In genomic region chr13:40637644-40638043, GRCh38 we compare ENCODE assay signal across 16 cellular contexts. TPM values are rescaled to one million over a fixed set of nuclear protein-coding genes. Genes with fewer than 3 reads are reported as not detected.
DNase-seq lines count a peak whose midpoint lies in the region; TF ChIP-seq lines count a peak whose summit lies in the region.
"Had no signal": no experiment of that assay in that cellular context is flagged by ENCODE, and none has a peak within 500 bp of the region (broad histone marks: within the 10 kb centered on the region; RNA-seq: fewer than 3 reads in every experiment).

No MANE protein-coding gene starts in this region.

- no peak overlapping the region for H3K27ac ChIP-seq in mesenchymal stem cell (ENCODE audit: low read length, poor library complexity, severe bottlenecking)
- H3K27ac ChIP-seq: SJSA1 had no signal

- peak overlapping the region; percentile 94 for H3K27ac Mint-ChIP-seq in activated naive CD4-positive, alpha-beta T cell treated with anti-CD3 and anti-CD28 coated beads, Interleukin-2, amount 50 U/mL, for 24 hours
- H3K27ac Mint-ChIP-seq in chondrocyte (ENCODE audit: unreplicated experiment) (peak overlapping the region; percentile 74), type B pancreatic cell (peak overlapping the region; percentile 37), MCF 10A (ENCODE audit: low read depth, unreplicated experiment) (no peak overlapping the region)

- no peak overlapping the region for H4K91ac ChIP-seq in mesenchymal stem cell (ENCODE audit: low read length)

- H2AFZ ChIP-seq in mesenchymal stem cell (ENCODE audit: low read depth, low read length): no peak overlapping the region

- no peak overlapping the region for H3K14ac ChIP-seq in mesenchymal stem cell (ENCODE audit: low read length in 2 of 2)

- H4K8ac ChIP-seq in mesenchymal stem cell (ENCODE audit: low read length): no peak overlapping the region

- TF ChIP-seq CTCF in chondrocyte (IDR thresholded peaks at IDR 0.05): no peak
- no peak for TF ChIP-seq CTCF in type B pancreatic cell (conservative IDR thresholded peaks at IDR 0.05)
- TF ChIP-seq CTCF in MCF 10A (IDR thresholded peaks at IDR 0.05; ENCODE audit: unreplicated experiment): no peak

- H3K36me3 ChIP-seq in mesenchymal stem cell (ENCODE audit: control insufficient read depth in 1 of 2, insufficient read depth in 2 of 2, low read depth in 1 of 2, low read length in 2 of 2): no peaks in the 10 kb centered on the region
- H3K36me3 ChIP-seq: SJSA1 had no signal

- H2BK5ac ChIP-seq in mesenchymal stem cell (ENCODE audit: low read depth, low read length, poor library complexity, severe bottlenecking): no peak overlapping the region

- H3K4me1 ChIP-seq in mesenchymal stem cell (ENCODE audit: control insufficient read depth, insufficient read depth, low read depth, low read length): peaks cover 6% of the 10 kb centered on the region

- H3K18ac ChIP-seq in mesenchymal stem cell (ENCODE audit: low read depth in 1 of 2, low read length in 2 of 2): no peak overlapping the region

- H3K9ac ChIP-seq in mesenchymal stem cell (ENCODE audit: low read length): peak overlapping the region; percentile 74

- no peaks in the 10 kb centered on the region for H3K27me3 ChIP-seq in mesenchymal stem cell (ENCODE audit: control insufficient read depth in 1 of 2, insufficient read depth in 1 of 2, low read length in 2 of 2)
- H3K27me3 ChIP-seq: SJSA1, tibial nerve had no signal

- H3K79me1 ChIP-seq in mesenchymal stem cell (replicated peaks; ENCODE audit: low read length, poor library complexity, severe bottlenecking): peaks cover 21% of the 10 kb centered on the region

- H3K23ac ChIP-seq in mesenchymal stem cell (ENCODE audit: low read length in 2 of 2): no peak overlapping the region

- H3K36me3 Mint-ChIP-seq in activated naive CD4-positive, alpha-beta T cell treated with anti-CD3 and anti-CD28 coated beads, Interleukin-2, amount 50 U/mL, for 24 hours: peaks cover 12% of the 10 kb centered on the region
- H3K36me3 Mint-ChIP-seq in chondrocyte (ENCODE audit: low read depth): no peaks in the 10 kb centered on the region
- H3K36me3 Mint-ChIP-seq in type B pancreatic cell: no peaks in the 10 kb centered on the region
- peaks cover 85% of the 10 kb centered on the region for H3K36me3 Mint-ChIP-seq in MCF 10A (ENCODE audit: insufficient read depth, unreplicated experiment)

- H3K27me3 Mint-ChIP-seq in activated naive CD4-positive, alpha-beta T cell treated with anti-CD3 and anti-CD28 coated beads, Interleukin-2, amount 50 U/mL, for 24 hours: no peaks in the 10 kb centered on the region
- H3K27me3 Mint-ChIP-seq in chondrocyte (ENCODE audit: low read depth): no peaks in the 10 kb centered on the region
- no peaks in the 10 kb centered on the region for H3K27me3 Mint-ChIP-seq in type B pancreatic cell
- H3K27me3 Mint-ChIP-seq in MCF 10A (ENCODE audit: insufficient read depth, unreplicated experiment): no peaks in the 10 kb centered on the region

- no peaks in the 10 kb centered on the region for H3K9me3 Mint-ChIP-seq in activated naive CD4-positive, alpha-beta T cell treated with anti-CD3 and anti-CD28 coated beads, Interleukin-2, amount 50 U/mL, for 24 hours
- no peaks in the 10 kb centered on the region for H3K9me3 Mint-ChIP-seq in chondrocyte (ENCODE audit: low read depth)
- H3K9me3 Mint-ChIP-seq in type B pancreatic cell: no peaks in the 10 kb centered on the region
- H3K9me3 Mint-ChIP-seq in MCF 10A (ENCODE audit: unreplicated experiment): no peaks in the 10 kb centered on the region

- no peaks in the 10 kb centered on the region for H3K9me3 ChIP-seq in mesenchymal stem cell (ENCODE audit: control insufficient read depth, low read length)
- H3K9me3 ChIP-seq: SJSA1, tibial nerve had no signal

- BruUV-seq in MCF 10A (replicated peaks; lab: Mats Ljungman, UMichigan): no TSS peak

- H2BK15ac ChIP-seq in mesenchymal stem cell (ENCODE audit: low read depth, poor library complexity, severe bottlenecking): no peak overlapping the region

- CTCF ChIA-PET in MCF 10A (lab: Yijun Ruan, JAX): interaction anchor here (0.6 kb wide), 1 partner anchor 929 kb away, joined by 3 read pairs; no protein-coding TSS in a partner anchor

- H2BK12ac ChIP-seq in mesenchymal stem cell (ENCODE audit: low read length in 2 of 2): no peak overlapping the region

- intact Hi-C loops in MCF 10A (cut with micrococcal nuclease): no loop called here

- no peak overlapping the region for H3K4me3 ChIP-seq in mesenchymal stem cell (ENCODE audit: insufficient read depth in 1 of 2, low read depth in 1 of 2, low read length in 2 of 2)
- H3K4me3 ChIP-seq: SJSA1, tibial nerve had no signal

- DNase-seq in activated naive CD4-positive, alpha-beta T cell (lab: John Stamatoyannopoulos, UW): no peak
- no peak for DNase-seq in chondrocyte (ENCODE audit: low spot score)
- peak; percentile 42 for DNase-seq in mesenchymal stem cell
- no peak for DNase-seq in type B pancreatic cell (ENCODE audit: extremely low spot score, unreplicated experiment)
- DNase-seq in DMS153 (lab: John Stamatoyannopoulos, UW): no peak
- DNase-seq in NOMO-1 (lab: John Stamatoyannopoulos, UW; ENCODE audit: unreplicated experiment in 2 of 2): no peak
- DNase-seq in MCF 10A (ENCODE audit: unreplicated experiment): no peak
- DNase-seq: ACHN; activated CD4-positive, alpha-beta T cell treated with anti-CD3 and anti-CD28 coated beads for 4 hours; activated naive CD4-positive, alpha-beta T cell treated with Interleukin-2 at 50 U/mL for 16 hours; foreskin melanocyte; MM.1S; NCI-H526 treated with DMSO at 0.1 percent for 48 hours had no signal

- peaks cover 92% of the 10 kb centered on the region for H3K4me1 Mint-ChIP-seq in activated naive CD4-positive, alpha-beta T cell treated with anti-CD3 and anti-CD28 coated beads, Interleukin-2, amount 50 U/mL, for 24 hours
- peaks cover 38% of the 10 kb centered on the region for H3K4me1 Mint-ChIP-seq in chondrocyte (ENCODE audit: low read depth)
- H3K4me1 Mint-ChIP-seq in type B pancreatic cell (ENCODE audit: unreplicated experiment): peaks cover 37% of the 10 kb centered on the region
- peaks cover 50% of the 10 kb centered on the region for H3K4me1 Mint-ChIP-seq in MCF 10A (ENCODE audit: insufficient read depth, unreplicated experiment)

- no peak overlapping the region for H3K4ac ChIP-seq in mesenchymal stem cell (ENCODE audit: low read depth in 1 of 2, low read length in 2 of 2)

- no peak overlapping the region for H2AK5ac ChIP-seq in mesenchymal stem cell (ENCODE audit: low read length, severe bottlenecking)

- 36% methylated on average over 2 of the region's 5 CpGs for WGBS in mesenchymal stem cell

- no peak overlapping the region for H2BK120ac ChIP-seq in mesenchymal stem cell (ENCODE audit: low read depth, low read length)

- no peak overlapping the region for H3K4me2 ChIP-seq in mesenchymal stem cell (ENCODE audit: low read length, poor library complexity, severe bottlenecking)

- POLR2A ChIA-PET in MCF 10A (lab: Yijun Ruan, JAX): interaction anchor here (1.2 kb wide), 1 partner anchor 12 kb away, joined by 4 read pairs; no protein-coding TSS in a partner anchor

- H3K4me3 Mint-ChIP-seq in activated naive CD4-positive, alpha-beta T cell treated with anti-CD3 and anti-CD28 coated beads, Interleukin-2, amount 50 U/mL, for 24 hours: peak overlapping the region; percentile 13
- no peak overlapping the region for H3K4me3 Mint-ChIP-seq in chondrocyte (ENCODE audit: unreplicated experiment)
- H3K4me3 Mint-ChIP-seq in type B pancreatic cell: peak overlapping the region; percentile 15
- no peak overlapping the region for H3K4me3 Mint-ChIP-seq in MCF 10A (ENCODE audit: unreplicated experiment)

RNA-seq across cellular contexts. Expression of gene FOXO1, which starts 28.8 kb away (rescaled TPM):
- total RNA-seq in chondrocyte (8.9 to 17.7 TPM (median 9.7 TPM) in 3 replicates), type B pancreatic cell (ENCODE audit: low replicate concordance) (16.9 and 21.5 TPM in 2 replicates), MCF 10A (2022) (37.1 and 37.7 TPM in 2 replicates)
- 1.2 TPM for polyA plus RNA-seq in mesenchymal stem cell (2013, experiment 1 of 2)
- 1.1 TPM for polyA plus RNA-seq in mesenchymal stem cell (2013, experiment 2 of 2)

Comparison
In these comparisons a context has a peak if more than half of its experiments do, and no peak if none do; other contexts are left out.
1. H3K4me3 Mint-ChIP-seq: peak in activated naive CD4-positive, alpha-beta T cell treated with anti-CD3 and anti-CD28 coated beads, Interleukin-2, amount 50 U/mL, for 24 hours (single experiment) and type B pancreatic cell (single experiment); none in chondrocyte (single experiment) and MCF 10A (single experiment).